Comparison of ENCODE assay signal across 9 cellular contexts in genomic region chr17:63623786-63624185, GRCh38. TPM values are rescaled to one million over a fixed set of nuclear protein-coding genes. Genes with fewer than 3 reads are reported as not detected.
DNase-seq lines count a peak whose midpoint lies in the region; ATAC-seq and FAIRE-seq lines count a peak whose summit lies in the region.
"Had no signal": no experiment of that assay in that cellular context is flagged by ENCODE, and none has a peak within 500 bp of the region (broad histone marks: within the 10 kb centered on the region; RNA-seq: fewer than 3 reads in every experiment).

No MANE protein-coding gene starts in this region.

- no peaks in the 10 kb centered on the region for H3K9me3 ChIP-seq in iPS-15b (ENCODE audit: control insufficient read depth, insufficient read depth, low read length)

- peak overlapping the region; percentile 79 for H3K4me3 ChIP-seq in iPS-15b (ENCODE audit: low read depth, low read length)

- H3K9me3 Mint-ChIP-seq in T-helper 1 cell treated with Interleukin-12 subunit alpha and Interleukin-12 subunit beta and Interleukin-4 antibody, amounts not matched to agents 30 μg/mL and 1 μg/mL, for 36 hours, result no peaks in the 10 kb centered on the region
- no peaks in the 10 kb centered on the region for H3K9me3 Mint-ChIP-seq in activated CD4-positive, alpha-beta memory T cell treated with anti-CD3 and anti-CD28 coated beads for 36 hours
- H3K9me3 Mint-ChIP-seq in stimulated activated effector memory CD8-positive, alpha-beta T cell treated with anti-CD3 and anti-CD28 coated beads, Interleukin-12 subunit alpha, Interleukin-12 subunit beta, amount 100 ng/mL, for 72 hours, result no peaks in the 10 kb centered on the region

- DNase-seq in T-helper 1 cell (no peak), RCC 7860 (ENCODE audit: low spot score) (no peak), NCI-H128 (lab: John Stamatoyannopoulos, UW; ENCODE audit: unreplicated experiment) (no peak)
- DNase-seq in activated CD4-positive, alpha-beta memory T cell treated with anti-CD3 and anti-CD28 coated beads for 36 hours, result no peak
- no peak for DNase-seq in stimulated activated effector memory CD8-positive, alpha-beta T cell treated with anti-CD3 and anti-CD28 coated beads, Interleukin-12 subunit alpha, Interleukin-12 subunit beta, amount 100 ng/mL, for 72 hours (ENCODE audit: low spot score in 2 of 2)
- DNase-seq in activated effector memory CD4-positive, alpha-beta T cell treated with Interleukin-2 at 50 U/mL for 16 hours, result no peak

- POLR2A ChIA-PET in activated CD4-positive, alpha-beta memory T cell treated with anti-CD3 and anti-CD28 coated beads for 36 hours (lab: Charles Lee), result interaction anchor here (2.8 kb wide), 1 partner anchor 12 kb away, joined by 16 read pairs; no protein-coding TSS in a partner anchor

- intact Hi-C loops in activated CD4-positive, alpha-beta memory T cell treated with anti-CD3 and anti-CD28 coated beads for 36 hours (cut with micrococcal nuclease), result loop anchor here (5.0 to 10.0 kb wide), 2 partner anchors 204 to 659 kb away; partner anchors contain the start of genes FTSJ3, PSMC5 and TANC2

- H3K9ac ChIP-seq in iPS-15b (ENCODE audit: low read depth, low read length), result peak overlapping the region; percentile 9

- H3K4me1 ChIP-seq in iPS-15b (ENCODE audit: control insufficient read depth, insufficient read depth, low read length), result peaks cover 14% of the 10 kb centered on the region

- H3K27me3 ChIP-seq in iPS-15b (ENCODE audit: control insufficient read depth, insufficient read depth, low read length), result no peaks in the 10 kb centered on the region

- FAIRE-seq in RCC 7860 (lab: Jason Lieb, UNC), result no peak
- FAIRE-seq: A204.1 had no signal

- H3K27me3 Mint-ChIP-seq in T-helper 1 cell treated with Interleukin-12 subunit alpha and Interleukin-12 subunit beta and Interleukin-4 antibody, amounts not matched to agents 30 μg/mL and 1 μg/mL, for 36 hours (ENCODE audit: low read depth), result no peaks in the 10 kb centered on the region
- H3K27me3 Mint-ChIP-seq in activated CD4-positive, alpha-beta memory T cell treated with anti-CD3 and anti-CD28 coated beads for 36 hours, result no peaks in the 10 kb centered on the region

- peaks cover 30% of the 10 kb centered on the region for H3K4me1 Mint-ChIP-seq in T-helper 1 cell treated with Interleukin-12 subunit alpha and Interleukin-12 subunit beta and Interleukin-4 antibody, amounts not matched to agents 30 μg/mL and 1 μg/mL, for 36 hours (ENCODE audit: low read depth)
- peaks cover 38% of the 10 kb centered on the region for H3K4me1 Mint-ChIP-seq in activated CD4-positive, alpha-beta memory T cell treated with anti-CD3 and anti-CD28 coated beads for 36 hours (ENCODE audit: low read depth)
- H3K4me1 Mint-ChIP-seq in stimulated activated effector memory CD8-positive, alpha-beta T cell treated with anti-CD3 and anti-CD28 coated beads, Interleukin-12 subunit alpha, Interleukin-12 subunit beta, amount 100 ng/mL, for 72 hours, result peaks cover 38% of the 10 kb centered on the region

- no peak for ATAC-seq in stimulated activated effector memory CD8-positive, alpha-beta T cell treated with anti-CD3 and anti-CD28 coated beads, Interleukin-12 subunit alpha, Interleukin-12 subunit beta, amount 100 ng/mL, for 72 hours

- H3K36me3 Mint-ChIP-seq in T-helper 1 cell treated with Interleukin-12 subunit alpha and Interleukin-12 subunit beta and Interleukin-4 antibody, amounts not matched to agents 30 μg/mL and 1 μg/mL, for 36 hours (ENCODE audit: low read depth), result no peaks in the 10 kb centered on the region
- peaks cover 2% of the 10 kb centered on the region for H3K36me3 Mint-ChIP-seq in activated CD4-positive, alpha-beta memory T cell treated with anti-CD3 and anti-CD28 coated beads for 36 hours
- peaks cover 18% of the 10 kb centered on the region for H3K36me3 Mint-ChIP-seq in stimulated activated effector memory CD8-positive, alpha-beta T cell treated with anti-CD3 and anti-CD28 coated beads, Interleukin-12 subunit alpha, Interleukin-12 subunit beta, amount 100 ng/mL, for 72 hours

- H3K36me3 ChIP-seq in iPS-15b (ENCODE audit: control insufficient read depth, insufficient read depth, low read length), result no peaks in the 10 kb centered on the region

- H3K27ac Mint-ChIP-seq in T-helper 1 cell treated with Interleukin-12 subunit alpha and Interleukin-12 subunit beta and Interleukin-4 antibody, amounts not matched to agents 30 μg/mL and 1 μg/mL, for 36 hours, result peak overlapping the region; percentile 94
- H3K27ac Mint-ChIP-seq in activated CD4-positive, alpha-beta memory T cell treated with anti-CD3 and anti-CD28 coated beads for 36 hours, result peak overlapping the region; percentile 84
- peak overlapping the region; percentile 85 for H3K27ac Mint-ChIP-seq in stimulated activated effector memory CD8-positive, alpha-beta T cell treated with anti-CD3 and anti-CD28 coated beads, Interleukin-12 subunit alpha, Interleukin-12 subunit beta, amount 100 ng/mL, for 72 hours

- CTCF ChIA-PET in activated CD4-positive, alpha-beta memory T cell treated with anti-CD3 and anti-CD28 coated beads for 36 hours (lab: Charles Lee), result interaction anchor here (1.1 to 5.0 kb wide), 2 partner anchors 12 to 198 kb away, joined by 6 to 52 read pairs; no protein-coding TSS in a partner anchor

- peak overlapping the region; percentile 99 for H3K4me3 Mint-ChIP-seq in T-helper 1 cell treated with Interleukin-12 subunit alpha and Interleukin-12 subunit beta and Interleukin-4 antibody, amounts not matched to agents 30 μg/mL and 1 μg/mL, for 36 hours
- H3K4me3 Mint-ChIP-seq in activated CD4-positive, alpha-beta memory T cell treated with anti-CD3 and anti-CD28 coated beads for 36 hours, result peak overlapping the region; percentile 99
- H3K4me3 Mint-ChIP-seq in stimulated activated effector memory CD8-positive, alpha-beta T cell treated with anti-CD3 and anti-CD28 coated beads, Interleukin-12 subunit alpha, Interleukin-12 subunit beta, amount 100 ng/mL, for 72 hours, result peak overlapping the region; percentile 95

RNA-seq across cellular contexts. Expression of gene MAP3K3, which starts 1.6 kb away (rescaled TPM):
- 10 to 100 TPM; 32.8 to 34.0 TPM for total RNA-seq in activated CD4-positive, alpha-beta memory T cell treated with anti-CD3 and anti-CD28 coated beads for 36 hours

RNA-seq across cellular contexts. Expression of gene TACO1, which starts 23.1 kb away (rescaled TPM):
- total RNA-seq in activated CD4-positive, alpha-beta memory T cell treated with anti-CD3 and anti-CD28 coated beads for 36 hours, result 10 to 100 TPM; 28.2 to 30.4 TPM
